In genomic region chr10:16519908-16520861, GRCh38 we compare ENCODE assay signal across 7 cellular contexts. TPM values are rescaled to one million over a fixed set of nuclear protein-coding genes. Genes with fewer than 3 reads are reported as not detected.
A peak's percentile ranks its signal among the peaks of the same experiment; 100 is the strongest.
DNase-seq lines count a peak whose midpoint lies in the region; ATAC-seq and TF ChIP-seq lines count a peak whose summit lies in the region.

No MANE protein-coding gene starts in this region.

- CTCF ChIA-PET in Panc1 (lab: Charles Lee) = no interaction called here
- CTCF ChIA-PET in RWPE1 (lab: Yijun Ruan, JAX) = no interaction called here

- POLR2A ChIA-PET in Panc1 (lab: Charles Lee) (no interaction called here), RWPE1 (lab: Yijun Ruan, JAX; ENCODE audit: low non-redundant PET) (no interaction called here)

- ATAC-seq in GM18868 (IDR thresholded peaks at IDR 0.05; ENCODE audit: unreplicated experiment) (peak; percentile 11), GM21737 (IDR thresholded peaks at IDR 0.05; ENCODE audit: unreplicated experiment) (peak; percentile 42), Panc1 (peak; percentile 29), left ventricle myocardium superior (peak; percentile 13)
- ATAC-seq in stimulated activated naive CD8-positive, alpha-beta T cell treated with anti-CD3 and anti-CD28 coated beads, Interleukin-15, Interleukin-2, amounts not matched to agents 100 U/mL and 50 U/mL, for 24 hours = peak; percentile 28

- H3K27ac ChIP-seq in Panc1 (ENCODE audit: low read length) (no peak overlapping the region), RWPE1 (no peak overlapping the region)

- BruUV-seq in Panc1 (replicated peaks; lab: Mats Ljungman, UMichigan) = no TSS peak

- no peak for DNase-seq in Panc1 (ENCODE audit: low read depth, low spot score)
- peak; percentile 24 for DNase-seq in left ventricle myocardium superior
- DNase-seq in stimulated activated naive CD8-positive, alpha-beta T cell treated with anti-CD3 and anti-CD28 coated beads, Interleukin-15, Interleukin-2, amounts not matched to agents 100 U/mL and 50 U/mL, for 24 hours = peak; percentile 17
- no peak for DNase-seq in RWPE1 (ENCODE audit: low spot score)
- DNase-seq in COLO668 (lab: John Stamatoyannopoulos, UW; ENCODE audit: unreplicated experiment) = no peak

- H3K36me3 ChIP-seq in Panc1 (ENCODE audit: control insufficient read depth, insufficient read depth, low read length) = no peaks in the 10 kb centered on the region

- TF ChIP-seq CTCF in Panc1 (IDR thresholded peaks at IDR 0.05) (no peak), RWPE1 (conservative IDR thresholded peaks at IDR 0.05; ENCODE audit: low read depth) (no peak)

- H3K9me3 ChIP-seq in Panc1 (ENCODE audit: control insufficient read depth, insufficient read depth, low read depth, low read length) = no peaks in the 10 kb centered on the region

- intact Hi-C loops in Panc1 (cut with micrococcal nuclease; ENCODE audit: unreplicated experiment) (no loop called here), left ventricle myocardium superior (cut with micrococcal nuclease) (no loop called here)

- peaks cover 3% of the 10 kb centered on the region; the same call in 1 of the 2 replicates for H3K27me3 ChIP-seq in Panc1 (ENCODE audit: control insufficient read depth, insufficient read depth, low read length)

- H3K4me3 ChIP-seq in Panc1 (ENCODE audit: low read depth in 2 of 2, low read length in 2 of 2) = peak overlapping the region in 1 of 2 experiments; percentile 30; a peak in 1 of 4 replicates

- H3K4me1 ChIP-seq in Panc1 (ENCODE audit: control insufficient read depth, insufficient read depth, low read length) = no peaks in the 10 kb centered on the region

- in situ Hi-C loops in Panc1 (cut with HindIII; ENCODE audit: low pct_unique_long_range_greater_than_20kb, low sequenced_read_pairs) = no loop called here

RNA-seq across cellular contexts. Expression of gene C1QL3, which starts 1.5 kb away (rescaled TPM):
- total RNA-seq in Panc1 (2021; ENCODE audit: unreplicated experiment) = not detected
- polyA plus RNA-seq in Panc1 (2012; ENCODE audit: insufficient read length) = 0.61 TPM
- not detected for total RNA-seq in left ventricle myocardium superior

Comparison
In these comparisons a context has a peak if more than half of its experiments do, and no peak if none do; other contexts are left out.
1. DNase-seq: peak in left ventricle myocardium superior (single experiment) and stimulated activated naive CD8-positive, alpha-beta T cell treated with anti-CD3 and anti-CD28 coated beads, Interleukin-15, Interleukin-2, amounts not matched to agents 100 U/mL and 50 U/mL, for 24 hours (single experiment); none in Panc1 (single experiment), RWPE1 (single experiment) and COLO668 (single experiment).
2. Peak in every context shown above with its lines, with median percentiles within 50 percentile points of each other: ATAC-seq.